Comparison of ENCODE assay signal across 16 cellular contexts in genomic region chr11:41459602-41460405, GRCh38. TPM values are rescaled to one million over a fixed set of nuclear protein-coding genes. Genes with fewer than 3 reads are reported as not detected.
A peak's percentile ranks its signal among the peaks of the same experiment; 100 is the strongest.
DNase-seq lines count a peak whose midpoint lies in the region; ATAC-seq and TF ChIP-seq lines count a peak whose summit lies in the region.
"Had no signal": no experiment of that assay in that cellular context is flagged by ENCODE, and none has a peak within 500 bp of the region (broad histone marks: within the 10 kb centered on the region; RNA-seq: fewer than 3 reads in every experiment).

LRRC4C (minus strand) TSS chr11:41459652.

- H3F3A ChIP-seq in smooth muscle cell (ENCODE audit: low read depth): no peaks in the 10 kb centered on the region

- H3K9ac ChIP-seq in smooth muscle cell (ENCODE audit: low read depth): no peak within 1 kb of the TSS

- WGBS in smooth muscle cell (ENCODE audit: low lambda C conversion rate): 85% methylated on average over 19 of the region's 19 CpGs

- no peak for TF ChIP-seq CTCF in kidney epithelial cell (IDR thresholded peaks at IDR 0.05; ENCODE audit: insufficient read depth, low read length, poor library complexity, severe bottlenecking)
- TF ChIP-seq CTCF in smooth muscle cell (IDR thresholded peaks at IDR 0.05; ENCODE audit: borderline replicate concordance, insufficient read depth, poor library complexity, severe bottlenecking): no peak

- DNase-seq in NCI-H1105 treated with DMSO at 0.1 percent for 48 hours (lab: John Stamatoyannopoulos, UW) (peak; percentile 82), astrocyte of the hippocampus (ENCODE audit: low read depth, low spot score) (peak; percentile 56), kidney epithelial cell (ENCODE audit: low read depth) (no peak), superior temporal gyrus (ENCODE audit: extremely low spot score) (peak; percentile 38), smooth muscle cell (lab: John Stamatoyannopoulos, UW; ENCODE audit: unreplicated experiment) (no peak), AG20443 (ENCODE audit: low spot score) (no peak)
- no peak for DNase-seq in stimulated activated naive CD4-positive, alpha-beta T cell (lab: John Stamatoyannopoulos, UW)
- DNase-seq: activated gamma-delta T cell; CD4-positive, alpha-beta memory T cell; effector CD8-positive, alpha-beta T cell; NCI-H2081 treated with DMSO at 0.1 percent for 48 hours; SJCRH30; stimulated activated CD4-positive, alpha-beta T cell treated with anti-CD3 and anti-CD28 coated beads, Interleukin-2, amount 100 ng/mL, for 24 hours; transverse colon had no signal

- no peak within 1 kb of the TSS for H3K4me2 ChIP-seq in smooth muscle cell

- no peak within 1 kb of the TSS for H3K27ac ChIP-seq in smooth muscle cell (ENCODE audit: low read depth)
- H3K27ac ChIP-seq: SJCRH30, transverse colon had no signal

- no peak within 1 kb of the TSS for H2AFZ ChIP-seq in smooth muscle cell (ENCODE audit: low read depth)

- no peaks in the 10 kb centered on the region for H3K36me3 ChIP-seq in kidney epithelial cell (ENCODE audit: control insufficient read depth, insufficient read depth, low read length)
- no peaks in the 10 kb centered on the region for H3K36me3 ChIP-seq in smooth muscle cell (ENCODE audit: low read depth)
- H3K36me3 ChIP-seq: SJCRH30, transverse colon had no signal

- no peak for ATAC-seq in GM21423 (IDR thresholded peaks at IDR 0.05; ENCODE audit: unreplicated experiment)

- no peaks in the 10 kb centered on the region for H3K79me2 ChIP-seq in smooth muscle cell (ENCODE audit: low read depth)

- H3K27me3 ChIP-seq in kidney epithelial cell (ENCODE audit: control insufficient read depth, insufficient read depth, low read length): peaks cover 9% of the 10 kb centered on the region
- H3K27me3 ChIP-seq in smooth muscle cell (ENCODE audit: low read depth): no peaks in the 10 kb centered on the region
- H3K27me3 ChIP-seq: SJCRH30 had no signal

- peaks cover 21% of the 10 kb centered on the region for H3K4me1 ChIP-seq in smooth muscle cell (ENCODE audit: low read depth)
- H3K4me1 ChIP-seq: SJCRH30, transverse colon had no signal

- H3K9me3 ChIP-seq in smooth muscle cell (replicated peaks; ENCODE audit: low read depth): no peaks in the 10 kb centered on the region
- H3K9me3 ChIP-seq: SJCRH30, transverse colon had no signal

- H4K20me1 ChIP-seq in smooth muscle cell (ENCODE audit: low read depth): no peaks in the 10 kb centered on the region

- peak within 1 kb of the TSS; percentile 10 for H3K4me3 ChIP-seq in kidney epithelial cell (ENCODE audit: low read depth, low read length)
- no peak within 1 kb of the TSS for H3K4me3 ChIP-seq in smooth muscle cell
- H3K4me3 ChIP-seq: SJCRH30, transverse colon had no signal

RNA-seq across cellular contexts. Expression of gene LRRC4C, which starts in this region (rescaled TPM):
- 0.14 and 1.5 TPM in 2 replicates for total RNA-seq in kidney epithelial cell
- total RNA-seq in smooth muscle cell: 7.3 and 9.1 TPM in 2 replicates
- 8.0 and 10.1 TPM in 2 replicates for polyA plus RNA-seq in smooth muscle cell
- total RNA-seq: activated CD8-positive, alpha-beta memory T cell treated with anti-CD3 and anti-CD28 coated beads for 36 hours; CD4-positive, alpha-beta memory T cell had no signal
- polyA plus RNA-seq: CD4-positive, alpha-beta memory T cell had no signal

Comparison
In these comparisons a context has a peak if more than half of its experiments do, and no peak if none do; other contexts are left out.
1. DNase-seq: peak in NCI-H1105 treated with DMSO at 0.1 percent for 48 hours (single experiment), astrocyte of the hippocampus (single experiment) and superior temporal gyrus (single experiment); none in kidney epithelial cell (single experiment), smooth muscle cell (single experiment), stimulated activated naive CD4-positive, alpha-beta T cell (0 of 6) and AG20443 (single experiment).